Comparison of ENCODE assay signal across 8 cellular contexts in the genomic region with DNA sequence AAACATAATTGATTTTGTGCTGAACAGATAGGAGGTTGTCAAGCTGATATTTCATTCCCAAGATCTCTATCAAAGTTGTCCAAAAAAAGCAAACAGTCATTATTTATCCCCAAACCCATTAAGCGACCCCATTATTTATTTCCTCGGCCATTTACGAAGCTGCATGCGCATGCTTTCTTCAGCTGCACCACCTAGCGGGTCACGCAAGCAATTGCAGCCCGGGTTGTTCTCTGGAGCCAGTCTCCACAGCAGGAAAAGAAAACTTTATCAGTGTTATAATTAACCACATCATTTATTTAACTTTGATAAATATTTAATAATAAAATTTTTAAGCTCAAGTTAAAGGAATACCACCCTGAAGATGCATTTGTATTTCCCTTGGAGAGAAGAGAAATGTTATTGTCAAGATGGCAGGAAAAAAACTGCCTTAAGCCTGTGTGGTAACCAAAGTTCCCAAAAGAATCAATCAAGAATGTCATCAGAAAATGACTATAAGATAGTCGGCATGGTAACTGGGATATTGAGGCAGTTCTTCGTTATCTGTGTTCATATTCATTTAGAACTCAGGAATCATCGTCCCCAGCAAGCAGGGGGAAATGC.
DNase-seq lines count a peak whose midpoint lies in the region; ATAC-seq and TF ChIP-seq lines count a peak whose summit lies in the region.

No MANE protein-coding gene starts in this region.

- H3K9me3 Mint-ChIP-seq in natural killer cell: no peaks in the 10 kb centered on the region
- H3K9me3 Mint-ChIP-seq in natural killer cell treated with Interleukin-12 subunit alpha and Interleukin-12 subunit beta and Interleukin-15 and Interleukin-18, amount 100 ng/mL, for 72 hours: no peaks in the 10 kb centered on the region
- no peaks in the 10 kb centered on the region for H3K9me3 Mint-ChIP-seq in activated CD4-positive, alpha-beta T cell treated with anti-CD3 and anti-CD28 coated beads, Interleukin-2, amount 10 ng/mL, durations not matched to agents 7 days and 5 days

- peak; percentile 52 to 69 (median 53) for ATAC-seq in natural killer cell
- no peak for ATAC-seq in natural killer cell treated with Interleukin-12 subunit alpha and Interleukin-12 subunit beta and Interleukin-15 and Interleukin-18, amount 100 ng/mL, for 72 hours
- peak; percentile 84 for ATAC-seq in HG02610 (IDR thresholded peaks at IDR 0.05; ENCODE audit: unreplicated experiment)

- H3K27ac Mint-ChIP-seq in natural killer cell: no peak overlapping the region
- no peak overlapping the region for H3K27ac Mint-ChIP-seq in natural killer cell treated with Interleukin-12 subunit alpha and Interleukin-12 subunit beta and Interleukin-15 and Interleukin-18, amount 100 ng/mL, for 72 hours
- H3K27ac Mint-ChIP-seq in activated CD4-positive, alpha-beta T cell treated with anti-CD3 and anti-CD28 coated beads, Interleukin-2, amount 10 ng/mL, durations not matched to agents 7 days and 5 days: no peak overlapping the region

- H3K36me3 Mint-ChIP-seq in natural killer cell: no peaks in the 10 kb centered on the region
- no peaks in the 10 kb centered on the region for H3K36me3 Mint-ChIP-seq in natural killer cell treated with Interleukin-12 subunit alpha and Interleukin-12 subunit beta and Interleukin-15 and Interleukin-18, amount 100 ng/mL, for 72 hours
- H3K36me3 Mint-ChIP-seq in activated CD4-positive, alpha-beta T cell treated with anti-CD3 and anti-CD28 coated beads, Interleukin-2, amount 10 ng/mL, durations not matched to agents 7 days and 5 days (ENCODE audit: low read depth): no peaks in the 10 kb centered on the region

- no peaks in the 10 kb centered on the region for H3K27me3 ChIP-seq in endocrine pancreas (ENCODE audit: control insufficient read depth, insufficient read depth, low read length)

- no peaks in the 10 kb centered on the region for H3K4me1 ChIP-seq in endocrine pancreas (ENCODE audit: control insufficient read depth, insufficient read depth, low read length)

- DNase-seq in natural killer cell (no peak), NCI-H128 (lab: John Stamatoyannopoulos, UW; ENCODE audit: unreplicated experiment) (peak; percentile 36), mucosa of gallbladder (ENCODE audit: low spot score) (peak; percentile 50), substantia nigra (lab: John Stamatoyannopoulos, UW) (peak in 26 of 49 donors; percentile 3 to 59 (median 26))
- no peak for DNase-seq in natural killer cell treated with Interleukin-12 subunit alpha and Interleukin-12 subunit beta and Interleukin-15 and Interleukin-18, amount 100 ng/mL, for 72 hours (ENCODE audit: low spot score)
- peak; percentile 50 for DNase-seq in activated CD4-positive, alpha-beta T cell treated with anti-CD3 and anti-CD28 coated beads, Interleukin-2, amount 10 ng/mL, durations not matched to agents 7 days and 5 days

- no peaks in the 10 kb centered on the region for H3K36me3 ChIP-seq in endocrine pancreas (ENCODE audit: control insufficient read depth, insufficient read depth, low read length)

- no peaks in the 10 kb centered on the region for H3K9me3 ChIP-seq in endocrine pancreas (ENCODE audit: control insufficient read depth, low read length)

- POLR2A ChIA-PET in activated CD4-positive, alpha-beta T cell treated with anti-CD3 and anti-CD28 coated beads, Interleukin-2, amount 10 ng/mL, durations not matched to agents 7 days and 5 days (lab: Charles Lee): no interaction called here

- H3K27ac ChIP-seq in substantia nigra (ENCODE audit: low read depth, low read length, poor library complexity, severe bottlenecking): no peak overlapping the region

- H3K9ac ChIP-seq in endocrine pancreas (ENCODE audit: control insufficient read depth, insufficient read depth, low read length): no peak overlapping the region

- peak; percentile 82 for TF ChIP-seq CTCF in natural killer cell (IDR thresholded peaks at IDR 0.05)

- H3K4me3 Mint-ChIP-seq in natural killer cell: peak overlapping the region; percentile 11
- H3K4me3 Mint-ChIP-seq in natural killer cell treated with Interleukin-12 subunit alpha and Interleukin-12 subunit beta and Interleukin-15 and Interleukin-18, amount 100 ng/mL, for 72 hours: no peak overlapping the region
- no peak overlapping the region for H3K4me3 Mint-ChIP-seq in activated CD4-positive, alpha-beta T cell treated with anti-CD3 and anti-CD28 coated beads, Interleukin-2, amount 10 ng/mL, durations not matched to agents 7 days and 5 days

- no peaks in the 10 kb centered on the region for H3K27me3 Mint-ChIP-seq in natural killer cell (ENCODE audit: low read depth in 2 of 2)
- H3K27me3 Mint-ChIP-seq in natural killer cell treated with Interleukin-12 subunit alpha and Interleukin-12 subunit beta and Interleukin-15 and Interleukin-18, amount 100 ng/mL, for 72 hours: peaks cover 0 to 3% of the 10 kb centered on the region in 2 donors
- peaks cover 4% of the 10 kb centered on the region for H3K27me3 Mint-ChIP-seq in activated CD4-positive, alpha-beta T cell treated with anti-CD3 and anti-CD28 coated beads, Interleukin-2, amount 10 ng/mL, durations not matched to agents 7 days and 5 days

- CTCF ChIA-PET in activated CD4-positive, alpha-beta T cell treated with anti-CD3 and anti-CD28 coated beads, Interleukin-2, amount 10 ng/mL, durations not matched to agents 7 days and 5 days (lab: Charles Lee): interaction anchor here (0.6 to 1.5 kb wide), 2 partner anchors 18 to 567 kb away, joined by 3 read pairs; no protein-coding TSS in a partner anchor

- intact Hi-C loops in natural killer cell (cut with micrococcal nuclease): no loop called here

- peak overlapping the region; percentile 49 for H3K4me3 ChIP-seq in endocrine pancreas (ENCODE audit: control insufficient read depth, insufficient read depth, low read length)

- H3K4me1 Mint-ChIP-seq in natural killer cell: peaks cover 5% of the 10 kb centered on the region in 2 donors
- H3K4me1 Mint-ChIP-seq in natural killer cell treated with Interleukin-12 subunit alpha and Interleukin-12 subunit beta and Interleukin-15 and Interleukin-18, amount 100 ng/mL, for 72 hours (ENCODE audit: low read depth in 2 of 2): no peaks in the 10 kb centered on the region
- peaks cover 1% of the 10 kb centered on the region for H3K4me1 Mint-ChIP-seq in activated CD4-positive, alpha-beta T cell treated with anti-CD3 and anti-CD28 coated beads, Interleukin-2, amount 10 ng/mL, durations not matched to agents 7 days and 5 days

Comparison
In these comparisons a context has a peak if more than half of its experiments do, and no peak if none do; other contexts are left out.
1. ATAC-seq: peak in natural killer cell (3 of 3) and HG02610 (single experiment); none in natural killer cell treated with Interleukin-12 subunit alpha and Interleukin-12 subunit beta and Interleukin-15 and Interleukin-18, amount 100 ng/mL, for 72 hours (0 of 2).
2. DNase-seq: peak in NCI-H128 (single experiment), activated CD4-positive, alpha-beta T cell treated with anti-CD3 and anti-CD28 coated beads, Interleukin-2, amount 10 ng/mL, durations not matched to agents 7 days and 5 days (single experiment), mucosa of gallbladder (single experiment) and substantia nigra (26 of 49); none in natural killer cell (single experiment) and natural killer cell treated with Interleukin-12 subunit alpha and Interleukin-12 subunit beta and Interleukin-15 and Interleukin-18, amount 100 ng/mL, for 72 hours (single experiment).